8 cellular contexts compared by ENCODE assay signal in the genomic region with DNA sequence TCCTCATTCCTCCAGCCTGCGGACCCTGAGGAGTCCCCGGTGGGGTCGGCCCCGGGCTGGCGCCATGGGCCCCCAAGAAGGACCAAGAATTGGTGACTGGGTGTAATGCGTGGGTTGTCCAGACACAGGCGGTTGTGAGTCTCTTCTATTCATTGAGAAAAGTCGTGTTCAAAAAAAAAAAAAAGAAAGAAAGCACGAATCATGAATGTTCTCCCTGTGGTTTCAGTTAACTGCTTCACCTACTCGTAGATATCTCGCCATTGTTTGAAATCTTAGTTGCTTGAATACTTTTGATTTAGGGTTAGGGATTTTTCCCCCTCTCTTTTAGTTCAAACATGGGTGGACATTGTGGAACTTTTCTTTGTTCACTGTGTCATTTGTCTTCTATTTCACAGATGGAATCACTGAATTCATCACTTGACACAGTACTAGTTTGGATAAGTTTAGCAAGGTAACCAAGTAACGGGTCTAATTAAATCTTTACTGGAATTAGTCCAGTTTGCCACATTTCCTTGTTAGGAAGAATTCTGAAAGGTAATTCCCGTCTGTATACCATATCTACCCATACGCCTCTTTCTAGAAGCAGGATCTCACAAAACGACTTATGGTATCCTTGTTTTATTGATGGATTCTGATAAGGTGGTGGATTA. TPM values are rescaled to one million over a fixed set of nuclear protein-coding genes. Genes with fewer than 3 reads are reported as not detected.
DNase-seq lines count a peak whose midpoint lies in the region; TF ChIP-seq lines count a peak whose summit lies in the region.

No MANE protein-coding gene starts in this region.

- H3K4me1 ChIP-seq in liver (ENCODE audit: control insufficient read depth in 4 of 4, insufficient read depth in 4 of 4, low read length in 3 of 4) (peaks cover 0 to 10% (median 5%) of the 10 kb centered on the region in 4 donors), thyroid gland (peaks cover 11 to 25% of the 10 kb centered on the region in 2 donors)

- H3K36me3 ChIP-seq in liver (ENCODE audit: control insufficient read depth in 4 of 4, insufficient read depth in 3 of 4, low read depth in 1 of 4, low read length in 3 of 4) (no peaks in the 10 kb centered on the region), thyroid gland (no peaks in the 10 kb centered on the region)

- DNase-seq in activated CD8-positive, alpha-beta memory T cell treated with anti-CD3 and anti-CD28 coated beads, Interleukin-2, amount 50 U/mL, for 24 hours (ENCODE audit: extremely low read depth) = peak; percentile 17
- no peak for DNase-seq in activated CD8-positive, alpha-beta memory T cell treated with anti-CD3 and anti-CD28 coated beads for 24 hours
- no peak for DNase-seq in HFF-Myc (ENCODE audit: extremely low read depth, low read depth)
- peak; percentile 19 for DNase-seq in NCI-H226
- peak; percentile 60 to 65 for DNase-seq in cardiac fibroblast (ENCODE audit: low read depth in 2 of 2)
- DNase-seq in thyroid gland = no peak
- DNase-seq in amygdala (lab: John Stamatoyannopoulos, UW) = no peak

- H3K9ac ChIP-seq in liver (ENCODE audit: low read depth in 1 of 2, low read length in 2 of 2) = peak overlapping the region; percentile 21 to 83

- TF ChIP-seq RAD21 in liver (IDR thresholded peaks at IDR 0.05) = no peak

- intact Hi-C loops in thyroid gland (cut with DNase I) = no loop called here

- H3K27me3 ChIP-seq in liver (ENCODE audit: control insufficient read depth in 4 of 4, insufficient read depth in 4 of 4, low read length in 3 of 4) (peaks cover 0 to 3% (median 0%) of the 10 kb centered on the region in 4 donors), thyroid gland (no peaks in the 10 kb centered on the region)

- TF ChIP-seq CTCF in HFF-Myc (IDR thresholded peaks at IDR 0.05; ENCODE audit: low read depth, low read length, missing control alignments) (no peak), cardiac fibroblast (IDR thresholded peaks at IDR 0.05; ENCODE audit: low read depth, low read length) (no peak), liver (IDR thresholded peaks at IDR 0.05; ENCODE audit: low read depth, low read length, missing input control) (peak; percentile 0), thyroid gland (IDR thresholded peaks at IDR 0.05) (peak in 2 of 6 experiments; percentile 15 to 28)

- H3K9me3 ChIP-seq in liver (ENCODE audit: control insufficient read depth in 4 of 4, low read length in 3 of 4) = no peaks in the 10 kb centered on the region
- no peaks in the 10 kb centered on the region for H3K9me3 ChIP-seq in thyroid gland

- H3K4me3 ChIP-seq in HFF-Myc (replicated peaks; ENCODE audit: low read depth, low read length) (peak overlapping the region; percentile 92), cardiac fibroblast (replicated peaks in 1 of 2; ENCODE audit: low read depth in 2 of 2, low read length in 2 of 2) (peak overlapping the region; percentile 81 to 88), liver (ENCODE audit: low read depth in 1 of 3, low read length in 3 of 3) (peak overlapping the region; percentile 48 to 87 (median 61)), thyroid gland (replicated peaks in 1 of 3) (peak overlapping the region; percentile 69 to 81 (median 73))

- WGBS in liver = 20% methylated on average over 15 of the region's 15 CpGs
- 16 to 18% methylated on average over 15 of the region's 15 CpGs for WGBS in thyroid gland, 2 donors

- no peak for TF ChIP-seq POLR2A in thyroid gland (IDR thresholded peaks at IDR 0.05)

- H3K27ac ChIP-seq in liver (ENCODE audit: low read depth in 1 of 2, low read length in 2 of 2) (peak overlapping the region; percentile 27 to 84), thyroid gland (peak overlapping the region; percentile 67 to 91 (median 91))

TF ChIP-seq in liver, 16 proteins besides CTCF, POLR2A, EP300 and RAD21:
- TF ChIP-seq HNF4A (conservative IDR thresholded peaks at IDR 0.05) = no peak
- peak in 1 of 2 donors; percentile 0 for TF ChIP-seq GABPA (IDR thresholded peaks at IDR 0.05 in 1 of 2, conservative IDR thresholded peaks at IDR 0.05 in 1 of 2)
- no peak for TF ChIP-seq JUND (IDR thresholded peaks at IDR 0.05)

RNA-seq across cellular contexts. Expression of gene STARD3NL, which starts 0.8 kb away (rescaled TPM):
- 10 to 100 TPM in 1 of 2 donors, 1 to 10 TPM in 1; 9.7 to 25.1 TPM for total RNA-seq in liver
- 10 to 100 TPM in 1 of 2 donors, 1 to 10 TPM in 1; 9.1 to 10.7 TPM for polyA plus RNA-seq in liver
- total RNA-seq in thyroid gland = 10 to 100 TPM; 53.1 to 77.4 (median 62.0) TPM

Comparison
In these comparisons a context has a peak if more than half of its experiments do, and no peak if none do; other contexts are left out.
1. DNase-seq: peak in activated CD8-positive, alpha-beta memory T cell treated with anti-CD3 and anti-CD28 coated beads, Interleukin-2, amount 50 U/mL, for 24 hours (single experiment), NCI-H226 (single experiment) and cardiac fibroblast (2 of 2); none in activated CD8-positive, alpha-beta memory T cell treated with anti-CD3 and anti-CD28 coated beads for 24 hours (single experiment), HFF-Myc (single experiment), thyroid gland (0 of 2) and amygdala (0 of 56).
2. Peak in every context shown above with its lines, with median percentiles within 50 percentile points of each other: H3K4me3 ChIP-seq.